In genomic region chr2:209298601-209299000, GRCh38 we compare ENCODE assay signal across 33 cellular contexts.
"Had no signal": no experiment of that assay in that cellular context is flagged by ENCODE, and none has a peak within 500 bp of the region (broad histone marks: within the 10 kb centered on the region; RNA-seq: fewer than 3 reads in every experiment).

No MANE protein-coding gene starts in this region.

- ATAC-seq: activated CD8-positive, alpha-beta T cell treated with anti-CD3 and anti-CD28 coated beads for 36 hours; activated T-cell treated with anti-CD3 and anti-CD28 coated beads, Interleukin-2, amount 50 U/mL, for 72 hours; activated T-helper 17 cell treated with anti-CD3 and anti-CD28 coated beads, Interleukin-2, amount 50 U/mL, for 72 hours had no signal

- H3K27me3 ChIP-seq: ascending aorta, MG63 had no signal

- H3K36me3 Mint-ChIP-seq: activated naive CD4-positive, alpha-beta T cell treated with anti-CD3 and anti-CD28 coated beads, Interleukin-2, amount 50 U/mL, for 24 hours; activated naive CD8-positive, alpha-beta T cell treated with anti-CD3 and anti-CD28 coated beads, Interleukin-2, amount 10 ng/mL, durations not matched to agents 7 days and 5 days had no signal

- H3K4me1 ChIP-seq: ascending aorta had no signal

- H3K9me3 ChIP-seq: ascending aorta, MG63 had no signal

- H3K36me3 ChIP-seq: ascending aorta, cardiac muscle cell, MG63, WERI-Rb-1 had no signal

- H3K27ac Mint-ChIP-seq: activated CD4-positive, alpha-beta T cell treated with anti-CD3 and anti-CD28 coated beads, Interleukin-2, amount 10 ng/mL, durations not matched to agents 24 days and 14 days; activated CD8-positive, alpha-beta T cell treated with anti-CD3 and anti-CD28 coated beads for 36 hours; activated naive CD4-positive, alpha-beta T cell treated with anti-CD3 and anti-CD28 coated beads, Interleukin-2, amount 50 U/mL, for 24 hours; activated naive CD8-positive, alpha-beta T cell treated with anti-CD3 and anti-CD28 coated beads, Interleukin-2, amount 10 ng/mL, durations not matched to agents 7 days and 5 days; activated T-cell treated with anti-CD3 and anti-CD28 coated beads, Interleukin-2, amount 50 U/mL, for 72 hours; activated T-helper 17 cell treated with anti-CD3 and anti-CD28 coated beads, Interleukin-2, amount 50 U/mL, for 72 hours had no signal

- H3K4me3 Mint-ChIP-seq: activated CD4-positive, alpha-beta T cell treated with anti-CD3 and anti-CD28 coated beads, Interleukin-2, amount 10 ng/mL, durations not matched to agents 24 days and 14 days; activated CD8-positive, alpha-beta T cell treated with anti-CD3 and anti-CD28 coated beads for 36 hours; activated naive CD4-positive, alpha-beta T cell treated with anti-CD3 and anti-CD28 coated beads, Interleukin-2, amount 50 U/mL, for 24 hours; activated naive CD8-positive, alpha-beta T cell treated with anti-CD3 and anti-CD28 coated beads, Interleukin-2, amount 10 ng/mL, durations not matched to agents 7 days and 5 days; activated T-cell treated with anti-CD3 and anti-CD28 coated beads, Interleukin-2, amount 50 U/mL, for 72 hours; activated T-helper 17 cell treated with anti-CD3 and anti-CD28 coated beads, Interleukin-2, amount 50 U/mL, for 72 hours; central memory CD8-positive, alpha-beta T cell had no signal

- DNase-seq: activated CD4-positive, alpha-beta T cell treated with anti-CD3 and anti-CD28 coated beads, Interleukin-2, amount 10 ng/mL, durations not matched to agents 24 days and 14 days; activated CD4-positive, alpha-beta T cell treated with anti-CD3 and anti-CD28 coated beads, Interleukin-2, amount 50 U/mL, for 4 hours; activated CD8-positive, alpha-beta T cell treated with anti-CD3 and anti-CD28 coated beads for 36 hours; activated effector memory CD4-positive, alpha-beta T cell treated with anti-CD3 and anti-CD28 coated beads, Interleukin-2, amount 50 U/mL, for 16 hours; activated naive CD4-positive, alpha-beta T cell; activated naive CD8-positive, alpha-beta T cell treated with anti-CD3 and anti-CD28 coated beads, Interleukin-2, amount 10 ng/mL, durations not matched to agents 7 days and 5 days; activated T-cell treated with anti-CD3 and anti-CD28 coated beads, Interleukin-2, amount 50 U/mL, for 1 hour; activated T-cell treated with anti-CD3 and anti-CD28 coated beads, Interleukin-2, amount 50 U/mL, for 72 hours; amygdala; Kasumi-1; MG63; NCI-H1048; NCI-H1105 treated with DMSO at 0.1 percent for 48 hours; NCI-H1436; NCI-H1694; NCI-H1930; NCI-H2081 treated with DMSO at 0.1 percent for 48 hours; NCI-H226; NCI-H446 treated with DMSO at 0.1 percent for 48 hours; NCI-H524; NCI-H748 treated with DMSO at 0.1 percent for 48 hours; NK-92 treated with Interleukin-12 subunit alpha and Interleukin-12 subunit beta, amount 100 ng/mL, for 24 hours; Right ventricle myocardium superior; SW 1271; T-helper 1 cell; T-helper 2 cell; T1000; WERI-Rb-1 had no signal

- H3K9me3 Mint-ChIP-seq: activated CD4-positive, alpha-beta T cell treated with anti-CD3 and anti-CD28 coated beads, Interleukin-2, amount 10 ng/mL, durations not matched to agents 24 days and 14 days; activated CD8-positive, alpha-beta T cell treated with anti-CD3 and anti-CD28 coated beads for 36 hours; activated naive CD4-positive, alpha-beta T cell treated with anti-CD3 and anti-CD28 coated beads, Interleukin-2, amount 50 U/mL, for 24 hours; activated naive CD8-positive, alpha-beta T cell treated with anti-CD3 and anti-CD28 coated beads, Interleukin-2, amount 10 ng/mL, durations not matched to agents 7 days and 5 days; activated T-cell treated with anti-CD3 and anti-CD28 coated beads, Interleukin-2, amount 50 U/mL, for 72 hours had no signal

- H3K4me3 ChIP-seq: ascending aorta, cardiac muscle cell, MG63 had no signal

- H3K4me1 Mint-ChIP-seq: activated CD4-positive, alpha-beta T cell treated with anti-CD3 and anti-CD28 coated beads, Interleukin-2, amount 10 ng/mL, durations not matched to agents 24 days and 14 days; activated naive CD4-positive, alpha-beta T cell treated with anti-CD3 and anti-CD28 coated beads, Interleukin-2, amount 50 U/mL, for 24 hours; activated naive CD8-positive, alpha-beta T cell treated with anti-CD3 and anti-CD28 coated beads, Interleukin-2, amount 10 ng/mL, durations not matched to agents 7 days and 5 days; activated T-helper 17 cell treated with anti-CD3 and anti-CD28 coated beads, Interleukin-2, amount 50 U/mL, for 72 hours; central memory CD8-positive, alpha-beta T cell had no signal

- H3K27me3 Mint-ChIP-seq: activated CD4-positive, alpha-beta T cell treated with anti-CD3 and anti-CD28 coated beads, Interleukin-2, amount 10 ng/mL, durations not matched to agents 24 days and 14 days; activated CD8-positive, alpha-beta T cell treated with anti-CD3 and anti-CD28 coated beads for 36 hours; activated naive CD4-positive, alpha-beta T cell treated with anti-CD3 and anti-CD28 coated beads, Interleukin-2, amount 50 U/mL, for 24 hours; activated naive CD8-positive, alpha-beta T cell treated with anti-CD3 and anti-CD28 coated beads, Interleukin-2, amount 10 ng/mL, durations not matched to agents 7 days and 5 days; central memory CD8-positive, alpha-beta T cell had no signal

- H3K27ac ChIP-seq: ascending aorta, cardiac muscle cell, WERI-Rb-1 had no signal
